ENCODE assay signal across 11 cellular contexts in genomic region chr11:45852712-45853101, GRCh38. TPM values are rescaled to one million over a fixed set of nuclear protein-coding genes. Genes with fewer than 3 reads are reported as not detected.
DNase-seq lines count a peak whose midpoint lies in the region; ATAC-seq and TF ChIP-seq lines count a peak whose summit lies in the region.
"Had no signal": no experiment of that assay in that cellular context is flagged by ENCODE, and none has a peak within 500 bp of the region (broad histone marks: within the 10 kb centered on the region; RNA-seq: fewer than 3 reads in every experiment).

No MANE protein-coding gene starts in this region.

- H4K20me1 ChIP-seq in SK-N-SH (ENCODE audit: insufficient read depth), result peaks cover 50% of the 10 kb centered on the region

- ATAC-seq in SK-N-SH treated with all-trans-retinoic acid at 6 μM for 48 hours, result no peak
- ATAC-seq in HG03565 (IDR thresholded peaks at IDR 0.05; ENCODE audit: unreplicated experiment), result peak; percentile 27
- no peak for ATAC-seq in gastroesophageal sphincter
- ATAC-seq in T-helper 17 cell, result no peak

- DNase-seq in SK-N-SH (no peak), testis (no peak), BE2C (no peak), cerebellum (ENCODE audit: low spot score) (no peak), T-helper 17 cell (no peak)
- DNase-seq: activated CD4-positive, alpha-beta T cell treated with anti-CD3 and anti-CD28 coated beads for 48 hours had no signal

- H3K4me1 ChIP-seq in SK-N-SH (ENCODE audit: control insufficient read depth in 1 of 2, insufficient read depth in 2 of 2, low read depth in 1 of 2, low read length in 1 of 2) (peaks cover 22 to 38% of the 10 kb centered on the region in 2 experiments), gastroesophageal sphincter (peaks cover 39 to 98% (median 82%) of the 10 kb centered on the region in 3 donors), testis (peaks cover 72% of the 10 kb centered on the region), BE2C (peaks cover 6% of the 10 kb centered on the region)

- no peaks in the 10 kb centered on the region for H3K9me3 ChIP-seq in SK-N-SH
- no peaks in the 10 kb centered on the region for H3K9me3 ChIP-seq in gastroesophageal sphincter
- no peaks in the 10 kb centered on the region for H3K9me3 ChIP-seq in testis
- H3K9me3 ChIP-seq in BE2C, result no peaks in the 10 kb centered on the region
- H3K9me3 ChIP-seq in T-helper 17 cell (ENCODE audit: control insufficient read depth, low read length, poor library complexity, severe bottlenecking), result no peaks in the 10 kb centered on the region
- H3K9me3 ChIP-seq: breast epithelium had no signal

- H3K27ac Mint-ChIP-seq in T-helper 17 cell, result no peak overlapping the region
- H3K27ac Mint-ChIP-seq: type B pancreatic cell had no signal

- H2AFZ ChIP-seq in SK-N-SH (ENCODE audit: low read depth), result no peak overlapping the region

- TF ChIP-seq POLR2A in gastroesophageal sphincter (IDR thresholded peaks at IDR 0.05) (no peak), testis (IDR thresholded peaks at IDR 0.05) (no peak)

- 45% methylated on average over 1 of the region's 1 CpG for WGBS in SK-N-SH (ENCODE audit: low lambda C conversion rate)
- 40 to 67% methylated on average over 1 of the region's 1 CpG for WGBS in gastroesophageal sphincter (ENCODE audit: low coverage in 1 of 2), 2 donors
- WGBS in testis, 2 donors, result 36 to 56% methylated on average over 1 of the region's 1 CpG

- peaks cover 37% of the 10 kb centered on the region for H3K4me1 Mint-ChIP-seq in T-helper 17 cell

- H3K79me2 ChIP-seq in SK-N-SH (ENCODE audit: insufficient read depth), result peaks cover 74% of the 10 kb centered on the region

- H3K27ac ChIP-seq in SK-N-SH (ENCODE audit: low read depth in 2 of 2, low read length in 1 of 2) (no peak overlapping the region), gastroesophageal sphincter (peak overlapping the region; percentile 25 to 99 (median 94)), testis (peak overlapping the region; percentile 5 to 37)

- intact Hi-C loops in testis (cut with DNase I; ENCODE audit: low total_unique reads), result no loop called here

- TF ChIP-seq RAD21 in SK-N-SH (IDR thresholded peaks at IDR 0.05; ENCODE audit: low read length), result peak; percentile 8; the same call in 1 of the 2 replicates

- H3K9ac ChIP-seq in SK-N-SH, result no peak overlapping the region

- H3K27me3 Mint-ChIP-seq in T-helper 17 cell, result no peaks in the 10 kb centered on the region
- H3K27me3 Mint-ChIP-seq: type B pancreatic cell had no signal

- H3F3A ChIP-seq in SK-N-SH (replicated peaks; ENCODE audit: insufficient read depth), result peaks cover 5% of the 10 kb centered on the region

- peaks cover 4% of the 10 kb centered on the region for H3K36me3 Mint-ChIP-seq in T-helper 17 cell (ENCODE audit: low read depth)

- TF ChIP-seq EP300 in SK-N-SH (IDR thresholded peaks at IDR 0.05; ENCODE audit: borderline replicate concordance in 1 of 2, low read depth in 1 of 2, low read length in 1 of 2) (no peak), gastroesophageal sphincter (IDR thresholded peaks at IDR 0.05) (no peak)

- H3K36me3 ChIP-seq in SK-N-SH (replicated peaks in 1 of 2; ENCODE audit: control insufficient read depth in 1 of 2, insufficient read depth in 2 of 2, low read length in 1 of 2), result peaks cover 6% of the 10 kb centered on the region in 2 experiments
- H3K36me3 ChIP-seq in gastroesophageal sphincter, result peaks cover 0 to 23% of the 10 kb centered on the region in 2 donors
- H3K36me3 ChIP-seq in testis (ENCODE audit: low read depth, missing control alignments), result no peaks in the 10 kb centered on the region
- H3K36me3 ChIP-seq in BE2C, result peaks cover 3% of the 10 kb centered on the region; the same call in 1 of the 2 replicates
- H3K36me3 ChIP-seq: breast epithelium had no signal

- CTCF ChIA-PET in SK-N-SH (lab: Yijun Ruan, JAX), result interaction anchor here (0.6 to 3.8 kb wide), 2 partner anchors 20 to 469 kb away, joined by 3 to 19 read pairs; no protein-coding TSS in a partner anchor

- no peaks in the 10 kb centered on the region for H3K9me2 ChIP-seq in SK-N-SH

- no peak overlapping the region for H3K4me3 Mint-ChIP-seq in T-helper 17 cell
- H3K4me3 Mint-ChIP-seq: type B pancreatic cell had no signal

- H3K27me3 ChIP-seq in SK-N-SH (ENCODE audit: insufficient read depth) (no peaks in the 10 kb centered on the region), gastroesophageal sphincter (no peaks in the 10 kb centered on the region), testis (no peaks in the 10 kb centered on the region), BE2C (no peaks in the 10 kb centered on the region)
- H3K27me3 ChIP-seq: breast epithelium had no signal

- H3K4me3 ChIP-seq in SK-N-SH (ENCODE audit: low read depth in 2 of 2, low read length in 1 of 2) (no peak overlapping the region), gastroesophageal sphincter (no peak overlapping the region), testis (no peak overlapping the region), BE2C (ENCODE audit: low read depth, low read length) (no peak overlapping the region)
- H3K4me3 ChIP-seq: breast epithelium had no signal

- H3K4me2 ChIP-seq in SK-N-SH, result no peak overlapping the region

- TF ChIP-seq CTCF in SK-N-SH (IDR thresholded peaks at IDR 0.05) (no peak), gastroesophageal sphincter (IDR thresholded peaks at IDR 0.05) (no peak), testis (IDR thresholded peaks at IDR 0.05) (no peak), BE2C (IDR thresholded peaks at IDR 0.05; ENCODE audit: low read depth, low read length) (no peak)

- POLR2A ChIA-PET in SK-N-SH (lab: Yijun Ruan, JAX), result no interaction called here

TF ChIP-seq in SK-N-SH, 30 proteins besides CTCF, POLR2A, EP300 and RAD21:
- no peak for TF ChIP-seq USF2 (IDR thresholded peaks at IDR 0.05; ENCODE audit: borderline replicate concordance, low read depth, low read length)
- no peak for TF ChIP-seq NRF1 (IDR thresholded peaks at IDR 0.05; ENCODE audit: low read depth, low read length)
- no peak for TF ChIP-seq RCOR1 (IDR thresholded peaks at IDR 0.05; ENCODE audit: low read length)
- TF ChIP-seq MEF2A (IDR thresholded peaks at IDR 0.05; ENCODE audit: borderline replicate concordance, low read depth), result no peak

TF ChIP-seq in SK-N-SH treated with all-trans-retinoic acid at 6 μM for 48 hours, 23 proteins besides CTCF, POLR2A, EP300 and RAD21 (continues in another document):
- TF ChIP-seq CREB5 (CRISPR knock-in tag; IDR thresholded peaks at IDR 0.05; ENCODE audit: low read depth), result no peak
- TF ChIP-seq TOX (CRISPR knock-in tag; IDR thresholded peaks at IDR 0.05; ENCODE audit: borderline replicate concordance), result no peak
- no peak for TF ChIP-seq ISL1 (CRISPR knock-in tag; IDR thresholded peaks at IDR 0.05)
- TF ChIP-seq ARNTL (CRISPR knock-in tag; IDR thresholded peaks at IDR 0.05; ENCODE audit: borderline replicate concordance, low read depth), result no peak

RNA-seq across cellular contexts. Expression of gene CRY2, which starts 5.4 kb away (rescaled TPM):
- polyA plus RNA-seq in SK-N-SH (2012; rRNA removed) (6.7 and 9.1 TPM in 2 replicates), testis (ENCODE audit: insufficient read depth, low read depth, low replicate concordance) (80.0 TPM)
- polyA plus RNA-seq in SK-N-SH (2012; cell fraction: cytosol; rRNA removed), result 2.8 and 3.7 TPM in 2 replicates
- 28.1 and 30.4 TPM in 2 replicates for polyA plus RNA-seq in SK-N-SH (2012; cell fraction: nucleus; rRNA removed)
- total RNA-seq in gastroesophageal sphincter (10 to 100 TPM; 38.8 to 82.0 (median 47.7) TPM), testis (100 to 1,000 TPM; 109 to 124 TPM), cerebellum (32.5 TPM), T-helper 17 cell (100 to 1,000 TPM; 200 to 224 TPM)
- polyA plus RNA-seq in BE2C (2012; ENCODE audit: insufficient read depth, insufficient read length, low read depth), result 12.8 TPM

RNA-seq across cellular contexts. Expression of gene MAPK8IP1, which starts 32.7 kb away (rescaled TPM):
- polyA plus RNA-seq in SK-N-SH (2012; rRNA removed) (11.0 and 12.5 TPM in 2 replicates), testis (ENCODE audit: insufficient read depth, low read depth, low replicate concordance) (62.9 TPM)
- 6.0 and 9.8 TPM in 2 replicates for polyA plus RNA-seq in SK-N-SH (2012; cell fraction: cytosol; rRNA removed)
- 21.1 and 22.5 TPM in 2 replicates for polyA plus RNA-seq in SK-N-SH (2012; cell fraction: nucleus; rRNA removed)
- total RNA-seq in gastroesophageal sphincter (10 to 100 TPM in 3 of 4 donors, 1 to 10 TPM in 1; 9.8 to 17.5 (median 13.8) TPM), testis (10 to 100 TPM; 54.5 to 57.5 TPM), cerebellum (48.7 TPM), T-helper 17 cell (10 to 100 TPM in 1 of 2 donors, 1 to 10 TPM in 1; 7.6 to 10.2 TPM)
- 165 TPM for polyA plus RNA-seq in BE2C (2012; ENCODE audit: insufficient read depth, insufficient read length, low read depth)

RNA-seq across cellular contexts. Expression of gene SLC35C1, which starts 47.8 kb away (rescaled TPM):
- 6.2 and 6.5 TPM in 2 replicates for polyA plus RNA-seq in SK-N-SH (2012; rRNA removed)
- 4.0 and 6.1 TPM in 2 replicates for polyA plus RNA-seq in SK-N-SH (2012; cell fraction: cytosol; rRNA removed)
- polyA plus RNA-seq in SK-N-SH (2012; cell fraction: nucleus; rRNA removed), result 5.0 and 6.0 TPM in 2 replicates
- total RNA-seq in gastroesophageal sphincter, result 10 to 100 TPM in 1 of 4 donors, 1 to 10 TPM in 3; 6.8 to 22.3 (median 8.5) TPM
- total RNA-seq in testis, result 10 to 100 TPM; 12.9 to 15.7 TPM
- polyA plus RNA-seq in testis (ENCODE audit: insufficient read depth, low read depth, low replicate concordance), result 10.4 TPM
- polyA plus RNA-seq in BE2C (2012; ENCODE audit: insufficient read depth, insufficient read length, low read depth), result 12.7 TPM
- total RNA-seq in cerebellum, result 3.5 TPM
- 10 to 100 TPM in 1 of 2 donors, 1 to 10 TPM in 1; 7.9 to 12.6 TPM for total RNA-seq in T-helper 17 cell

RNA-seq across cellular contexts. Expression of gene FREY1, which starts 54.4 kb away (rescaled TPM):
- polyA plus RNA-seq in SK-N-SH (2012; rRNA removed) (0.30 and 0.49 TPM in 2 replicates), testis (ENCODE audit: insufficient read depth, low read depth, low replicate concordance) (59.2 TPM)
- 0.14 TPM in 1 of 2 replicates, not detected in the other for polyA plus RNA-seq in SK-N-SH (2012; cell fraction: cytosol; rRNA removed)
- 0.89 and 1.3 TPM in 2 replicates for polyA plus RNA-seq in SK-N-SH (2012; cell fraction: nucleus; rRNA removed)
- total RNA-seq in gastroesophageal sphincter (1 to 10 TPM in 1 of 4 donors, under 1 TPM in 1, not detected in 2; 0.54 to 2.3 TPM), testis (10 to 100 TPM; 19.2 to 22.7 TPM), cerebellum (2.5 TPM), T-helper 17 cell (1 to 10 TPM; 3.1 to 3.2 TPM)
- not detected for polyA plus RNA-seq in BE2C (2012; ENCODE audit: insufficient read depth, insufficient read length, low read depth)

Comparison
In these comparisons a context has a peak if more than half of its experiments do, and no peak if none do; other contexts are left out.
1. H3K27ac ChIP-seq: peak in gastroesophageal sphincter (4 of 4) and testis (2 of 2); none in SK-N-SH (0 of 2).